9 cellular contexts compared by ENCODE assay signal in genomic region chr19:58009666-58010301, GRCh38. TPM values are rescaled to one million over a fixed set of nuclear protein-coding genes. Genes with fewer than 3 reads are reported as not detected.
DNase-seq lines count a peak whose midpoint lies in the region; ATAC-seq and TF ChIP-seq lines count a peak whose summit lies in the region.
"Had no signal": no experiment of that assay in that cellular context is flagged by ENCODE, and none has a peak within 500 bp of the region (broad histone marks: within the 10 kb centered on the region; RNA-seq: fewer than 3 reads in every experiment).

No MANE protein-coding gene starts in this region.

- H3K27me3 Mint-ChIP-seq in type B pancreatic cell, result no peaks in the 10 kb centered on the region

- H3K27ac ChIP-seq in left ventricle myocardium inferior (replicated peaks) (peak overlapping the region; percentile 84), psoas muscle (no peak overlapping the region)

- H3K4me3 ChIP-seq in left ventricle myocardium inferior, result peak overlapping the region; percentile 65
- H3K4me3 ChIP-seq in psoas muscle, result peak overlapping the region; percentile 44

- TF ChIP-seq CTCF in left ventricle myocardium inferior (IDR thresholded peaks at IDR 0.05; ENCODE audit: borderline replicate concordance) (no peak), psoas muscle (IDR thresholded peaks at IDR 0.05) (no peak), type B pancreatic cell (conservative IDR thresholded peaks at IDR 0.05) (no peak)

- H3K4me3 Mint-ChIP-seq in type B pancreatic cell, result no peak overlapping the region

- ATAC-seq in HG03442 (IDR thresholded peaks at IDR 0.05; ENCODE audit: unreplicated experiment) (peak; percentile 68), psoas muscle (peak; percentile 68 to 85 (median 78))

- intact Hi-C loops in left ventricle myocardium inferior (cut with micrococcal nuclease), result no loop called here
- intact Hi-C loops in psoas muscle (cut with DNase I), result loop anchor here in 1 of 2 donors (5.0 kb wide), 1 partner anchor 88 kb away; the partner anchor contains the start of gene ZSCAN18

- H3K36me3 ChIP-seq in left ventricle myocardium inferior (peaks cover 33% of the 10 kb centered on the region), psoas muscle (ENCODE audit: insufficient read depth in 1 of 2, low read depth in 1 of 2) (peaks cover 5 to 24% of the 10 kb centered on the region in 2 donors)

- H3K9me3 ChIP-seq in left ventricle myocardium inferior (replicated peaks), result peaks cover 86% of the 10 kb centered on the region
- peaks cover 57% of the 10 kb centered on the region for H3K9me3 ChIP-seq in psoas muscle

- H3K4me1 Mint-ChIP-seq in type B pancreatic cell (ENCODE audit: unreplicated experiment), result no peaks in the 10 kb centered on the region

- no peak overlapping the region for H3K27ac Mint-ChIP-seq in type B pancreatic cell

- peaks cover 50% of the 10 kb centered on the region for H3K36me3 Mint-ChIP-seq in type B pancreatic cell

- no peaks in the 10 kb centered on the region for H3K27me3 ChIP-seq in left ventricle myocardium inferior (ENCODE audit: low read depth)
- H3K27me3 ChIP-seq in psoas muscle (ENCODE audit: insufficient read depth in 3 of 3, low read length in 2 of 3), result peaks cover 0 to 17% (median 0%) of the 10 kb centered on the region in 3 donors

- H3K9me3 Mint-ChIP-seq in type B pancreatic cell, result peaks cover 28% of the 10 kb centered on the region

- DNase-seq in DMS 273 treated with DMSO at 0.1 percent for 48 hours (lab: John Stamatoyannopoulos, UW) (peak; percentile 54), SK-N-DZ (ENCODE audit: low spot score) (peak; percentile 80), anterior cingulate cortex (lab: John Stamatoyannopoulos, UW) (peak; percentile 39 to 96 (median 88)), left ventricle myocardium inferior (peak; percentile 85), psoas muscle (peak; percentile 76 to 77), type B pancreatic cell (ENCODE audit: extremely low spot score, unreplicated experiment) (no peak), RKO (ENCODE audit: low spot score) (no peak)

- WGBS in psoas muscle, 3 donors, result 4 to 13% (median 13%) methylated on average over 40 to 41 of the region's 41 CpGs

- H3K4me1 ChIP-seq in left ventricle myocardium inferior (peaks cover 18% of the 10 kb centered on the region), psoas muscle (no peaks in the 10 kb centered on the region)

RNA-seq across cellular contexts. Expression of gene ZNF606, which starts 7.2 kb away (rescaled TPM):
- 8.3 and 10.2 TPM in 2 replicates for polyA plus RNA-seq in SK-N-DZ (2014; cell fraction: cytosol; rRNA removed)
- 29.1 and 40.2 TPM in 2 replicates for polyA plus RNA-seq in SK-N-DZ (2014; cell fraction: nucleus; rRNA removed)
- total RNA-seq in left ventricle myocardium inferior, result 13.7 TPM
- 1 to 10 TPM; 3.7 to 7.0 (median 4.3) TPM for total RNA-seq in psoas muscle
- 1 to 10 TPM; 2.0 to 6.9 (median 2.8) TPM for polyA plus RNA-seq in psoas muscle
- total RNA-seq in type B pancreatic cell (ENCODE audit: low replicate concordance), result 28.1 and 39.1 TPM in 2 replicates

RNA-seq across cellular contexts. Expression of gene ZSCAN1, which starts 24.0 kb away (rescaled TPM):
- polyA plus RNA-seq in SK-N-DZ (2014; cell fraction: cytosol; rRNA removed), result 2.3 and 4.3 TPM in 2 replicates
- 3.3 and 6.2 TPM in 2 replicates for polyA plus RNA-seq in SK-N-DZ (2014; cell fraction: nucleus; rRNA removed)
- total RNA-seq in left ventricle myocardium inferior (not detected), psoas muscle (not detected), type B pancreatic cell (ENCODE audit: low replicate concordance) (0.95 and 1.9 TPM in 2 replicates)
- not detected for polyA plus RNA-seq in psoas muscle
- total RNA-seq: LHCN-M2 had no signal

RNA-seq across cellular contexts. Expression of gene C19orf18, which starts 35.5 kb away (rescaled TPM):
- polyA plus RNA-seq in SK-N-DZ (2014; cell fraction: cytosol; rRNA removed), result not detected in 2 replicates
- not detected in 2 replicates for polyA plus RNA-seq in SK-N-DZ (2014; cell fraction: nucleus; rRNA removed)
- total RNA-seq in left ventricle myocardium inferior (2.1 TPM), psoas muscle (under 1 TPM; 0.49 to 0.83 (median 0.58) TPM), type B pancreatic cell (ENCODE audit: low replicate concordance) (1.0 and 2.5 TPM in 2 replicates)
- 1 to 10 TPM in 1 of 3 donors, under 1 TPM in 2; 0.26 to 1.4 (median 0.30) TPM for polyA plus RNA-seq in psoas muscle
- total RNA-seq: LHCN-M2 had no signal

RNA-seq across cellular contexts. Expression of gene ZNF135, which starts 49.3 kb away (rescaled TPM):
- 1.1 and 1.5 TPM in 2 replicates for polyA plus RNA-seq in SK-N-DZ (2014; cell fraction: cytosol; rRNA removed)
- polyA plus RNA-seq in SK-N-DZ (2014; cell fraction: nucleus; rRNA removed), result 2.8 and 3.3 TPM in 2 replicates
- total RNA-seq in left ventricle myocardium inferior, result 3.8 TPM
- total RNA-seq in psoas muscle, result 1 to 10 TPM in 3 of 4 donors, under 1 TPM in 1; 0.87 to 1.7 (median 1.4) TPM
- polyA plus RNA-seq in psoas muscle, result 1 to 10 TPM in 1 of 3 donors, under 1 TPM in 2; 0.89 to 1.3 (median 0.90) TPM
- 12.0 and 13.1 TPM in 2 replicates for total RNA-seq in type B pancreatic cell (ENCODE audit: low replicate concordance)

Comparison
In these comparisons a context has a peak if more than half of its experiments do, and no peak if none do; other contexts are left out.
1. DNase-seq: peak in DMS 273 treated with DMSO at 0.1 percent for 48 hours (single experiment), SK-N-DZ (single experiment), anterior cingulate cortex (58 of 58), left ventricle myocardium inferior (single experiment) and psoas muscle (2 of 2); none in type B pancreatic cell (single experiment) and RKO (single experiment).